1 cellular context compared by ENCODE assay signal in the genomic region with DNA sequence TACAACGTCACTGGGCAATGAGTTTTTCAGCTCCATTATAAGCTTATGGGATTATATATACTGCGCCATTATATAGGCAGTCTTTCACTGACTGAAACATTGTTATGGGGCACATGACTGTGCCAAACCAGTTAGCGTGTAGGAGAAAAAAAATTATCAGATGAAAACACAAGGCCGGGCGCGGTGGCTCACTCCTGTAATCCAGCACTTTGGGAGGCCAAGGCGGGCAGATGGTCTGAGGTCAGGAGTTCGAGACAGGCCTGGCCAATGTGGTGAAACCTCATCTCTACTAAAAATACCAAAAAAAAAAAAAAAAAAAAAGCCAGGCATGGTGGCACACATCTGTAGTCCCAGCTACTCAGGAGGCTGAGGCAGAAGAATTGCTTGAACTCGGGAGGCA.
TF ChIP-seq lines count a peak whose summit lies in the region.

No MANE protein-coding gene starts in this region.

TF ChIP-seq in K562, 482 proteins besides CTCF, POLR2A, EP300 and RAD21:
- TF ChIP-seq ZNF384 (IDR thresholded peaks at IDR 0.05; ENCODE audit: low read depth, low read length) (0 out of 2 replicates have a peak, but pooled peaks have one; percentile 24), TCF3 (CRISPR knock-in tag; IDR thresholded peaks at IDR 0.05) (peak; percentile 42), NCOR1 (IDR thresholded peaks at IDR 0.05) (0 out of 2 replicates have a peak, but pooled peaks have one; percentile 4), CBFA2T2 (conservative IDR thresholded peaks at IDR 0.05) (0 out of 2 replicates have a peak, but pooled peaks have one; percentile 20), CBFA2T3 (IDR thresholded peaks at IDR 0.05) (peak; percentile 52; the same call in 1 of the 2 replicates)
- TF ChIP-seq, protein P1, sequence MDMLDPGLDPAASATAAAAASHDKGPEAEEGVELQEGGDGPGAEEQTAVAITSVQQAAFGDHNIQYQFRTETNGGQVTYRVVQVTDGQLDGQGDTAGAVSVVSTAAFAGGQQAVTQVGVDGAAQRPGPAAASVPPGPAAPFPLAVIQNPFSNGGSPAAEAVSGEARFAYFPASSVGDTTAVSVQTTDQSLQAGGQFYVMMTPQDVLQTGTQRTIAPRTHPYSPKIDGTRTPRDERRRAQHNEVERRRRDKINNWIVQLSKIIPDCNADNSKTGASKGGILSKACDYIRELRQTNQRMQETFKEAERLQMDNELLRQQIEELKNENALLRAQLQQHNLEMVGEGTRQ (CRISPR knock-in tag; IDR thresholded peaks at IDR 0.05) = peak; percentile 23; the same call in 1 of the 2 replicates
